In the genomic region with DNA sequence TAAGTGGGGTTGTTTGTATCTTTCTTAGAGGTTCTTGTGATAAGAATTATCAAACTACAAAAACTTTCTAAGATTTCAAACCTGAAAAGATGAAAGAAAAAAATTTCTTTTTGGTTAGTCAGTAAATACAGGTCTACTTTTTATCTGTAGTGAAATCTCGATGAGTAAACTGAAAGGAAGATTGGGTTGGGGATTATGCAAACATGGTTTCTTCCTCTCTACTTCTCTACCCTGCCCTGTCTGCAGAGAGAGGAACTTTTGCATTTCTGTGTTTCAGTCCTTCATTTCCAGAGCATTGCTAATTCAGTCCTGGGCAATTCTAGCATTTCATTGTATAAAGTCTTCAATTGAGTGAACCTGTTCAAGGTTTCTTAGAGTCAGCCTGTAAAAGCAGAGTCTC, we compare ENCODE assay signal across 1 cellular context.
TF ChIP-seq lines count a peak whose summit lies in the region.

No MANE protein-coding gene starts in this region.

TF ChIP-seq in GM23338, 12 proteins besides CTCF, POLR2A, EP300 and RAD21 (continued from another document):
- TF ChIP-seq, protein P1, sequence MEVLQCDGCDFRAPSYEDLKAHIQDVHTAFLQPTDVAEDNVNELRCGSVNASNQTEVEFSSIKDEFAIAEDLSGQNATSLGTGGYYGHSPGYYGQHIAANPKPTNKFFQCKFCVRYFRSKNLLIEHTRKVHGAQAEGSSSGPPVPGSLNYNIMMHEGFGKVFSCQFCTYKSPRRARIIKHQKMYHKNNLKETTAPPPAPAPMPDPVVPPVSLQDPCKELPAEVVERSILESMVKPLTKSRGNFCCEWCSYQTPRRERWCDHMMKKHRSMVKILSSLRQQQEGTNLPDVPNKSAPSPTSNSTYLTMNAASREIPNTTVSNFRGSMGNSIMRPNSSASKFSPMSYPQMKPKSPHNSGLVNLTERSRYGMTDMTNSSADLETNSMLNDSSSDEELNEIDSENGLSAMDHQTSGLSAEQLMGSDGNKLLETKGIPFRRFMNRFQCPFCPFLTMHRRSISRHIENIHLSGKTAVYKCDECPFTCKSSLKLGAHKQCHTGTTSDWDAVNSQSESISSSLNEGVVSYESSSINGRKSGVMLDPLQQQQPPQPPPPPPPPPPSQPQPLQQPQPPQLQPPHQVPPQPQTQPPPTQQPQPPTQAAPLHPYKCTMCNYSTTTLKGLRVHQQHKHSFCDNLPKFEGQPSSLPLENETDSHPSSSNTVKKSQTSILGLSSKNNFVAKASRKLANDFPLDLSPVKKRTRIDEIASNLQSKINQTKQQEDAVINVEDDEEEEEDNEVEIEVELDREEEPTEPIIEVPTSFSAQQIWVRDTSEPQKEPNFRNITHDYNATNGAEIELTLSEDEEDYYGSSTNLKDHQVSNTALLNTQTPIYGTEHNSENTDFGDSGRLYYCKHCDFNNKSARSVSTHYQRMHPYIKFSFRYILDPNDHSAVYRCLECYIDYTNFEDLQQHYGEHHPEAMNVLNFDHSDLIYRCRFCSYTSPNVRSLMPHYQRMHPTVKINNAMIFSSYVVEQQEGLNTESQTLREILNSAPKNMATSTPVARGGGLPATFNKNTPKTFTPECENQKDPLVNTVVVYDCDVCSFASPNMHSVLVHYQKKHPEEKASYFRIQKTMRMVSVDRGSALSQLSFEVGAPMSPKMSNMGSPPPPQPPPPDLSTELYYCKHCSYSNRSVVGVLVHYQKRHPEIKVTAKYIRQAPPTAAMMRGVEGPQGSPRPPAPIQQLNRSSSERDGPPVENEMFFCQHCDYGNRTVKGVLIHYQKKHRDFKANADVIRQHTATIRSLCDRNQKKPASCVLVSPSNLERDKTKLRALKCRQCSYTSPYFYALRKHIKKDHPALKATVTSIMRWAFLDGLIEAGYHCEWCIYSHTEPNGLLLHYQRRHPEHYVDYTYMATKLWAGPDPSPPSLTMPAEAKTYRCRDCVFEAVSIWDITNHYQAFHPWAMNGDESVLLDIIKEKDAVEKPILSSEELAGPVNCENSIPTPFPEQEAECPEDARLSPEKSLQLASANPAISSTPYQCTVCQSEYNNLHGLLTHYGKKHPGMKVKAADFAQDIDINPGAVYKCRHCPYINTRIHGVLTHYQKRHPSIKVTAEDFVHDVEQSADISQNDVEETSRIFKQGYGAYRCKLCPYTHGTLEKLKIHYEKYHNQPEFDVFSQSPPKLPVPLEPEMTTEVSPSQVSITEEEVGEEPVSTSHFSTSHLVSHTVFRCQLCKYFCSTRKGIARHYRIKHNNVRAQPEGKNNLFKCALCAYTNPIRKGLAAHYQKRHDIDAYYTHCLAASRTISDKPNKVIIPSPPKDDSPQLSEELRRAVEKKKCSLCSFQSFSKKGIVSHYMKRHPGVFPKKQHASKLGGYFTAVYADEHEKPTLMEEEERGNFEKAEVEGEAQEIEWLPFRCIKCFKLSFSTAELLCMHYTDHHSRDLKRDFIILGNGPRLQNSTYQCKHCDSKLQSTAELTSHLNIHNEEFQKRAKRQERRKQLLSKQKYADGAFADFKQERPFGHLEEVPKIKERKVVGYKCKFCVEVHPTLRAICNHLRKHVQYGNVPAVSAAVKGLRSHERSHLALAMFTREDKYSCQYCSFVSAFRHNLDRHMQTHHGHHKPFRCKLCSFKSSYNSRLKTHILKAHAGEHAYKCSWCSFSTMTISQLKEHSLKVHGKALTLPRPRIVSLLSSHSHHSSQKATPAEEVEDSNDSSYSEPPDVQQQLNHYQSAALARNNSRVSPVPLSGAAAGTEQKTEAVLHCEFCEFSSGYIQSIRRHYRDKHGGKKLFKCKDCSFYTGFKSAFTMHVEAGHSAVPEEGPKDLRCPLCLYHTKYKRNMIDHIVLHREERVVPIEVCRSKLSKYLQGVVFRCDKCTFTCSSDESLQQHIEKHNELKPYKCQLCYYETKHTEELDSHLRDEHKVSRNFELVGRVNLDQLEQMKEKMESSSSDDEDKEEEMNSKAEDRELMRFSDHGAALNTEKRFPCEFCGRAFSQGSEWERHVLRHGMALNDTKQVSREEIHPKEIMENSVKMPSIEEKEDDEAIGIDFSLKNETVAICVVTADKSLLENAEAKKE (CRISPR knock-in tag; IDR thresholded peaks at IDR 0.05) = no peak
